22 cellular contexts compared by ENCODE assay signal in the genomic region with DNA sequence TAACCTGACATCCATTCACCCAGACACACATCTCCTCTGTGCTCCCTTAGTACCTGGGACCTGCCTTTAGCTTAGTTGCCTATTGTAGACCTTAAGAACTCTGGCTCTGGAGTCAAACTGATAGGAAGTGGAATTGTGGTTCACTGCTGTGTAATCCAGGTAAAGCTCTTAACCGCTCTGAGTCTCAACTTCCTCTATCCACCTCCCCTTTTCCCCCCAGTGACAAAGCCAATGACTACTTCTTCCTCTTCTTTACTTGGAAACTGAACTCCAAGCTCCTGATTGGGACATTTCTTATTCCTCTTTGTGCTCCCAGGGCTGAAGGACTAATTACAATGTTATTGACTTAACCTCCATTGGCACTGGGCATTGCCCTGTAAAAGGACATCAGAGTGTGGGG.
"Had no signal": no experiment of that assay in that cellular context is flagged by ENCODE, and none has a peak within 500 bp of the region (broad histone marks: within the 10 kb centered on the region; RNA-seq: fewer than 3 reads in every experiment).

No MANE protein-coding gene starts in this region.

- H3K4me3 Mint-ChIP-seq: activated CD8-positive, alpha-beta T cell treated with anti-CD3 and anti-CD28 coated beads for 36 hours; activated naive CD8-positive, alpha-beta T cell; activated T-cell treated with anti-CD3 and anti-CD28 coated beads, Interleukin-2, amount 50 U/mL, for 72 hours; brain; nephron progenitor cell; stimulated activated naive CD8-positive, alpha-beta T cell treated with anti-CD3 and anti-CD28 coated beads, Interleukin-15, Interleukin-2, amounts not matched to agents 100 ng/mL and 50 ng/mL, for 24 hours; type B pancreatic cell; WTC11 had no signal

- H3K27me3 Mint-ChIP-seq: activated naive CD8-positive, alpha-beta T cell; stimulated activated naive CD8-positive, alpha-beta T cell treated with anti-CD3 and anti-CD28 coated beads, Interleukin-15, Interleukin-2, amounts not matched to agents 100 ng/mL and 50 ng/mL, for 24 hours had no signal

- H3K27ac Mint-ChIP-seq: activated CD8-positive, alpha-beta T cell treated with anti-CD3 and anti-CD28 coated beads for 36 hours; activated naive CD8-positive, alpha-beta T cell; activated T-cell treated with anti-CD3 and anti-CD28 coated beads, Interleukin-2, amount 50 U/mL, for 72 hours; brain; nephron progenitor cell; stimulated activated naive CD8-positive, alpha-beta T cell treated with anti-CD3 and anti-CD28 coated beads, Interleukin-15, Interleukin-2, amounts not matched to agents 100 ng/mL and 50 ng/mL, for 24 hours; type B pancreatic cell; WTC11 had no signal

- ATAC-seq: activated CD8-positive, alpha-beta T cell treated with anti-CD3 and anti-CD28 coated beads for 36 hours; activated T-cell treated with anti-CD3 and anti-CD28 coated beads, Interleukin-2, amount 50 U/mL, for 72 hours; psoas muscle; WTC11 had no signal

- H3K9me3 ChIP-seq: psoas muscle, right lobe of liver had no signal

- H3K36me3 Mint-ChIP-seq: activated naive CD8-positive, alpha-beta T cell; brain; type B pancreatic cell; WTC11 had no signal

- H3K27ac ChIP-seq: coronary artery, psoas muscle, right lobe of liver had no signal

- H3K27me3 ChIP-seq: right lobe of liver had no signal

- H3K4me1 ChIP-seq: psoas muscle, right lobe of liver had no signal

- H3K4me3 ChIP-seq: coronary artery, psoas muscle, right lobe of liver, smooth muscle cell had no signal

- H3K4me2 ChIP-seq: smooth muscle cell had no signal

- FAIRE-seq: endothelial cell of umbilical vein, TTC549 had no signal

- H3K4me1 Mint-ChIP-seq: nephron progenitor cell had no signal

- DNase-seq: activated CD4-positive, alpha-beta T cell treated with anti-CD3 and anti-CD28 coated beads for 4 hours; activated CD8-positive, alpha-beta memory T cell treated with anti-CD3 and anti-CD28 coated beads, Interleukin-2, amount 50 U/mL, for 48 hours; activated CD8-positive, alpha-beta T cell treated with anti-CD3 and anti-CD28 coated beads for 36 hours; activated gamma-delta T cell treated with Interleukin-2 at 50 U/mL for 16 hours; activated T-cell treated with anti-CD3 and anti-CD28 coated beads, Interleukin-2, amount 50 U/mL, for 72 hours; central memory CD4-positive, alpha-beta T cell; effector CD4-positive, alpha-beta T cell; foreskin fibroblast; kidney glomerular epithelial cell; nephron progenitor cell; occipital lobe; psoas muscle; right lobe of liver had no signal

- H3K36me3 ChIP-seq: right lobe of liver had no signal

- H3K9me3 Mint-ChIP-seq: activated CD8-positive, alpha-beta T cell treated with anti-CD3 and anti-CD28 coated beads for 36 hours; activated T-cell treated with anti-CD3 and anti-CD28 coated beads, Interleukin-2, amount 50 U/mL, for 72 hours; nephron progenitor cell; stimulated activated naive CD8-positive, alpha-beta T cell treated with anti-CD3 and anti-CD28 coated beads, Interleukin-15, Interleukin-2, amounts not matched to agents 100 ng/mL and 50 ng/mL, for 24 hours had no signal
